In genomic region chr17:31696184-31696602, GRCh38 we compare ENCODE assay signal across 8 cellular contexts.
DNase-seq lines count a peak whose midpoint lies in the region; ATAC-seq and TF ChIP-seq lines count a peak whose summit lies in the region.

No MANE protein-coding gene starts in this region.

- H3K4me2 ChIP-seq in OCI-LY7 (ENCODE audit: low read length): no peak overlapping the region

- H2AFZ ChIP-seq in OCI-LY7 (ENCODE audit: low read length): no peak overlapping the region

- H3K4me3 Mint-ChIP-seq in naive thymus-derived CD8-positive, alpha-beta T cell: no peak overlapping the region

- DNase-seq in Ammon's horn (ENCODE audit: low spot score): peak; percentile 71
- peak; percentile 98 for DNase-seq in adipocyte (ENCODE audit: low read depth)
- peak; percentile 91 for DNase-seq in Right ventricle myocardium superior
- peak; percentile 42 to 80 (median 62) for DNase-seq in ovary
- no peak for DNase-seq in naive thymus-derived CD8-positive, alpha-beta T cell
- DNase-seq in OCI-LY7 (ENCODE audit: low spot score): no peak

- intact Hi-C loops in Right ventricle myocardium superior (cut with DNase I): loop anchor here (5.0 kb wide), 1 partner anchor 146 kb away; no protein-coding TSS in a partner anchor
- intact Hi-C loops in ovary (cut with DNase I): no loop called here
- intact Hi-C loops in OCI-LY7 (cut with micrococcal nuclease; ENCODE audit: unreplicated experiment): no loop called here

- H4K20me1 ChIP-seq in OCI-LY7 (ENCODE audit: insufficient read depth, low read length): no peaks in the 10 kb centered on the region

- TF ChIP-seq CTCF in ovary (IDR thresholded peaks at IDR 0.05): no peak
- TF ChIP-seq CTCF in OCI-LY7 (conservative IDR thresholded peaks at IDR 0.05; ENCODE audit: low read length): no peak

- no peaks in the 10 kb centered on the region for H3K36me3 ChIP-seq in adipocyte (ENCODE audit: control insufficient read depth, insufficient read depth, low read length, severe bottlenecking)
- H3K36me3 ChIP-seq in ovary: no peaks in the 10 kb centered on the region
- no peaks in the 10 kb centered on the region for H3K36me3 ChIP-seq in OCI-LY7 (ENCODE audit: insufficient read depth, low read length)

- POLR2A ChIA-PET in naive thymus-derived CD8-positive, alpha-beta T cell (lab: Charles Lee): no interaction called here
- POLR2A ChIA-PET in OCI-LY7 (lab: Charles Lee): interaction anchor here (0.5 kb wide), 1 partner anchor 107 kb away, joined by 3 read pairs; no protein-coding TSS in a partner anchor

- H3K4me3 ChIP-seq in adipocyte (ENCODE audit: low read length) (peak overlapping the region; percentile 51), ovary (no peak overlapping the region), OCI-LY7 (ENCODE audit: low read depth, low read length, poor library complexity, severe bottlenecking) (no peak overlapping the region)

- H3K4me1 ChIP-seq in adipocyte (ENCODE audit: control insufficient read depth, insufficient read depth, low read length) (peaks cover 63% of the 10 kb centered on the region), ovary (ENCODE audit: insufficient read depth) (peaks cover 2% of the 10 kb centered on the region), OCI-LY7 (ENCODE audit: insufficient read depth, low read length, poor library complexity, severe bottlenecking) (no peaks in the 10 kb centered on the region)

- H3K27me3 ChIP-seq in adipocyte (replicated peaks; ENCODE audit: control insufficient read depth, insufficient read depth, low read length) (no peaks in the 10 kb centered on the region), ovary (no peaks in the 10 kb centered on the region)

- BruUV-seq in OCI-LY7 (replicated peaks; lab: Mats Ljungman, UMichigan): no TSS peak

- ATAC-seq in Right ventricle myocardium superior (ENCODE audit: poor library complexity) (peak; percentile 92), HG03045 (IDR thresholded peaks at IDR 0.05; ENCODE audit: unreplicated experiment) (no peak), GM18505 (IDR thresholded peaks at IDR 0.05; ENCODE audit: unreplicated experiment) (no peak)
- ATAC-seq in naive thymus-derived CD8-positive, alpha-beta T cell: no peak

- peaks cover 0 to 2% (median 1%) of the 10 kb centered on the region in 5 donors for H3K27me3 Mint-ChIP-seq in naive thymus-derived CD8-positive, alpha-beta T cell

- H3K27ac ChIP-seq in ovary (peak overlapping the region in 1 of 2 donors; percentile 29), OCI-LY7 (ENCODE audit: low read depth, low read length, poor library complexity, severe bottlenecking) (no peak overlapping the region)

- H3K9me2 ChIP-seq in OCI-LY7 (ENCODE audit: insufficient read depth, low read length): no peaks in the 10 kb centered on the region

- peak overlapping the region; percentile 83 for H3K9ac ChIP-seq in adipocyte (ENCODE audit: low read length)

- no peak overlapping the region for H3K27ac Mint-ChIP-seq in naive thymus-derived CD8-positive, alpha-beta T cell

- no peaks in the 10 kb centered on the region for H3K9me3 Mint-ChIP-seq in naive thymus-derived CD8-positive, alpha-beta T cell

- no peaks in the 10 kb centered on the region for H3K79me2 ChIP-seq in OCI-LY7 (ENCODE audit: insufficient read depth, low read depth, low read length)

- WGBS in ovary, 3 donors: 7 to 13% (median 12%) methylated on average over 12 of the region's 12 CpGs

- no peaks in the 10 kb centered on the region for H3K36me3 Mint-ChIP-seq in naive thymus-derived CD8-positive, alpha-beta T cell

- CTCF ChIA-PET in OCI-LY7 (lab: Charles Lee; ENCODE audit: unreplicated experiment): no interaction called here

- H3K4me1 Mint-ChIP-seq in naive thymus-derived CD8-positive, alpha-beta T cell: no peaks in the 10 kb centered on the region

- TF ChIP-seq POLR2A in ovary (IDR thresholded peaks at IDR 0.05) (no peak), GM18505 (IDR thresholded peaks at IDR 0.05; ENCODE audit: borderline replicate concordance, extremely low read depth, insufficient read depth, insufficient read length) (no peak)

- TF ChIP-seq EP300 in ovary (IDR thresholded peaks at IDR 0.05): no peak

- no peaks in the 10 kb centered on the region for H3K9me3 ChIP-seq in adipocyte (ENCODE audit: control insufficient read depth, low read length)
- no peaks in the 10 kb centered on the region for H3K9me3 ChIP-seq in ovary
- H3K9me3 ChIP-seq in OCI-LY7 (ENCODE audit: low read length): no peaks in the 10 kb centered on the region

Comparison
In these comparisons a context has a peak if more than half of its experiments do, and no peak if none do; other contexts are left out.
1. DNase-seq: peak in Ammon's horn (single experiment), adipocyte (single experiment), Right ventricle myocardium superior (single experiment) and ovary (5 of 5); none in naive thymus-derived CD8-positive, alpha-beta T cell (0 of 10) and OCI-LY7 (single experiment).